Comparison of ENCODE assay signal across 33 cellular contexts in genomic region chrX:13780868-13781427, GRCh38. TPM values are rescaled to one million over a fixed set of nuclear protein-coding genes. Genes with fewer than 3 reads are reported as not detected.
DNase-seq lines count a peak whose midpoint lies in the region; ATAC-seq and TF ChIP-seq lines count a peak whose summit lies in the region.
"Had no signal": no experiment of that assay in that cellular context is flagged by ENCODE, and none has a peak within 500 bp of the region (broad histone marks: within the 10 kb centered on the region; RNA-seq: fewer than 3 reads in every experiment).

No MANE protein-coding gene starts in this region.

- H4K20me1 ChIP-seq in SK-N-SH (ENCODE audit: insufficient read depth), result no peaks in the 10 kb centered on the region

- H2BK120ac ChIP-seq in mesendoderm (ENCODE audit: low read depth, low read length), result no peak overlapping the region

- H3K36me3 ChIP-seq in HUES48 (ENCODE audit: control insufficient read depth, insufficient read depth, low read length) (peaks cover 78% of the 10 kb centered on the region), mesendoderm (ENCODE audit: control insufficient read depth, insufficient read depth, low read length) (no peaks in the 10 kb centered on the region), uterus (no peaks in the 10 kb centered on the region), SK-N-SH (replicated peaks in 1 of 2; ENCODE audit: control insufficient read depth in 1 of 2, insufficient read depth in 2 of 2, low read length in 1 of 2) (peaks cover under 1 to 8% of the 10 kb centered on the region in 2 experiments)
- H3K36me3 ChIP-seq: MG63, Peyer's patch, sigmoid colon, transverse colon had no signal

- H3K36me3 Mint-ChIP-seq in brain, result peaks cover 90% of the 10 kb centered on the region
- H3K36me3 Mint-ChIP-seq in stimulated activated effector memory CD8-positive, alpha-beta T cell treated with anti-CD3 and anti-CD28 coated beads, Interleukin-12 subunit alpha, Interleukin-12 subunit beta, amount 100 ng/mL, for 72 hours, result peaks cover under 1% of the 10 kb centered on the region
- H3K36me3 Mint-ChIP-seq: activated naive CD8-positive, alpha-beta T cell treated with anti-CD3 and anti-CD28 coated beads for 36 hours had no signal

- H3K4me1 ChIP-seq in HUES48 (ENCODE audit: control insufficient read depth, insufficient read depth, low read length), result peaks cover 5% of the 10 kb centered on the region; the same call in 1 of the 2 replicates
- peaks cover 5% of the 10 kb centered on the region for H3K4me1 ChIP-seq in mesendoderm (ENCODE audit: control insufficient read depth, low read depth, low read length)
- no peaks in the 10 kb centered on the region for H3K4me1 ChIP-seq in uterus
- H3K4me1 ChIP-seq in SK-N-SH (ENCODE audit: control insufficient read depth in 1 of 2, insufficient read depth in 2 of 2, low read depth in 1 of 2, low read length in 1 of 2), result peaks cover 0 to 1% of the 10 kb centered on the region in 2 experiments; a peak in 1 of 4 replicates
- H3K4me1 ChIP-seq: Peyer's patch, psoas muscle, sigmoid colon, transverse colon had no signal

- CTCF ChIA-PET in SK-N-SH (lab: Yijun Ruan, JAX), result interaction anchor here (0.8 kb wide), 1 partner anchor 274 kb away, joined by 3 read pairs; no protein-coding TSS in a partner anchor

- H3K9me3 ChIP-seq in HUES48 (ENCODE audit: control insufficient read depth, insufficient read depth, low read length), result no peaks in the 10 kb centered on the region
- H3K9me3 ChIP-seq in uterus, result no peaks in the 10 kb centered on the region
- no peaks in the 10 kb centered on the region for H3K9me3 ChIP-seq in SK-N-SH
- H3K9me3 ChIP-seq: BLaER1 treated with 17β-estradiol and CSF1 and Interleukin-3, amounts not matched to agents 10 nM and 100 nM; gastroesophageal sphincter; MG63; Peyer's patch; psoas muscle; sigmoid colon; transverse colon had no signal

- no peak for TF ChIP-seq POLR2A in uterus (IDR thresholded peaks at IDR 0.05)

- WGBS in mesendoderm (ENCODE audit: extremely low coverage, insufficient coverage, low lambda C conversion rate), result no CpG with 5 or more reads among the region's 7 CpGs
- 78% methylated on average over 7 of the region's 7 CpGs for whole genome bisulfite sequencing in SK-N-SH (ENCODE audit: low lambda C conversion rate)

- H3K4me2 ChIP-seq in mesendoderm (ENCODE audit: low read length) (no peak overlapping the region), SK-N-SH (no peak overlapping the region)
- H3K4me2 ChIP-seq: hepatocyte, KMS-11 had no signal

- H3K56ac ChIP-seq in mesendoderm (ENCODE audit: low read length), result peak overlapping the region; percentile 44

- H3K4me1 Mint-ChIP-seq in brain, result peaks cover 32% of the 10 kb centered on the region
- H3K4me1 Mint-ChIP-seq in stimulated activated effector memory CD8-positive, alpha-beta T cell treated with anti-CD3 and anti-CD28 coated beads, Interleukin-12 subunit alpha, Interleukin-12 subunit beta, amount 100 ng/mL, for 72 hours, result no peaks in the 10 kb centered on the region

- TF ChIP-seq CTCF in brain (conservative IDR thresholded peaks at IDR 0.05) (no peak), uterus (IDR thresholded peaks at IDR 0.05) (no peak), SK-N-SH (IDR thresholded peaks at IDR 0.05) (no peak)

- H3K27me3 ChIP-seq in HUES48 (ENCODE audit: control insufficient read depth, insufficient read depth, low read length) (no peaks in the 10 kb centered on the region), mesendoderm (ENCODE audit: insufficient read depth, low read length, poor library complexity) (no peaks in the 10 kb centered on the region), uterus (no peaks in the 10 kb centered on the region), SK-N-SH (ENCODE audit: insufficient read depth) (peaks cover 19% of the 10 kb centered on the region; the same call in 1 of the 2 replicates)
- H3K27me3 ChIP-seq: gastroesophageal sphincter, hepatocyte, MG63, Peyer's patch, sigmoid colon, transverse colon had no signal

- no peak for TF ChIP-seq RAD21 in SK-N-SH (IDR thresholded peaks at IDR 0.05; ENCODE audit: low read length)

- no peak overlapping the region for H3K4me3 Mint-ChIP-seq in brain
- H3K4me3 Mint-ChIP-seq in stimulated activated effector memory CD8-positive, alpha-beta T cell treated with anti-CD3 and anti-CD28 coated beads, Interleukin-12 subunit alpha, Interleukin-12 subunit beta, amount 100 ng/mL, for 72 hours, result no peak overlapping the region
- H3K4me3 Mint-ChIP-seq: activated naive CD8-positive, alpha-beta T cell treated with anti-CD3 and anti-CD28 coated beads for 36 hours; activated T-cell treated with anti-CD3 and anti-CD28 coated beads, Interleukin-2, amount 50 U/mL, for 24 hours; HFFc6 had no signal

- TF ChIP-seq EP300 in SK-N-SH (IDR thresholded peaks at IDR 0.05; ENCODE audit: borderline replicate concordance in 1 of 2, low read depth in 1 of 2, low read length in 1 of 2), result no peak

- H2BK5ac ChIP-seq in mesendoderm (ENCODE audit: low read length), result peak overlapping the region; percentile 51

- no peaks in the 10 kb centered on the region for H3F3A ChIP-seq in SK-N-SH (replicated peaks; ENCODE audit: insufficient read depth)

- H4K5ac ChIP-seq in mesendoderm (ENCODE audit: low read length), result no peak overlapping the region

- no peaks in the 10 kb centered on the region for H3K9me3 Mint-ChIP-seq in brain
- no peaks in the 10 kb centered on the region for H3K9me3 Mint-ChIP-seq in stimulated activated effector memory CD8-positive, alpha-beta T cell treated with anti-CD3 and anti-CD28 coated beads, Interleukin-12 subunit alpha, Interleukin-12 subunit beta, amount 100 ng/mL, for 72 hours
- H3K9me3 Mint-ChIP-seq: activated naive CD8-positive, alpha-beta T cell treated with anti-CD3 and anti-CD28 coated beads for 36 hours; activated T-cell treated with anti-CD3 and anti-CD28 coated beads, Interleukin-2, amount 50 U/mL, for 24 hours; HFFc6 had no signal

- no peak overlapping the region for H2BK15ac ChIP-seq in mesendoderm (replicated peaks; ENCODE audit: low read depth)

- peaks cover 3% of the 10 kb centered on the region for H3K27me3 Mint-ChIP-seq in brain
- H3K27me3 Mint-ChIP-seq: activated naive CD8-positive, alpha-beta T cell treated with anti-CD3 and anti-CD28 coated beads for 36 hours had no signal

- DNase-seq in mesendoderm (no peak), uterus (no peak), SK-N-SH (no peak)
- no peak for DNase-seq in stimulated activated effector memory CD8-positive, alpha-beta T cell treated with anti-CD3 and anti-CD28 coated beads, Interleukin-12 subunit alpha, Interleukin-12 subunit beta, amount 100 ng/mL, for 72 hours (ENCODE audit: low spot score in 2 of 2)
- DNase-seq: activated CD4-positive, alpha-beta T cell treated with anti-CD3 and anti-CD28 coated beads for 48 hours; activated gamma-delta T cell; activated naive CD8-positive, alpha-beta T cell treated with anti-CD3 and anti-CD28 coated beads for 36 hours; activated T-cell treated with anti-CD3 and anti-CD28 coated beads, Interleukin-2, amount 50 U/mL, for 24 hours; aorta; central memory CD4-positive, alpha-beta T cell; COR-L47; HFFc6; left cardiac atrium; MG63; NCI-H1105; NCI-H187; NCI-H2171; NCI-H82; Peyer's patch; psoas muscle; SHP77 treated with DMSO at 0.1 percent for 48 hours; sigmoid colon; stimulated activated CD4-positive, alpha-beta T cell treated with anti-CD3 and anti-CD28 coated beads, Interleukin-12 subunit alpha, Interleukin-12 subunit beta, amount 100 ng/mL, for 4 hours; stimulated activated CD4-positive, alpha-beta T cell treated with anti-CD3 and anti-CD28 coated beads, Interleukin-2, amount 100 ng/mL, for 48 hours; transverse colon had no signal

- peak overlapping the region in 4 of 5 experiments; percentile 42 to 89 (median 56) for H3K27ac Mint-ChIP-seq in brain
- peak overlapping the region; percentile 79 for H3K27ac Mint-ChIP-seq in stimulated activated effector memory CD8-positive, alpha-beta T cell treated with anti-CD3 and anti-CD28 coated beads, Interleukin-12 subunit alpha, Interleukin-12 subunit beta, amount 100 ng/mL, for 72 hours
- H3K27ac Mint-ChIP-seq: activated naive CD8-positive, alpha-beta T cell treated with anti-CD3 and anti-CD28 coated beads for 36 hours; activated T-cell treated with anti-CD3 and anti-CD28 coated beads, Interleukin-2, amount 50 U/mL, for 24 hours; HFFc6 had no signal

- no peaks in the 10 kb centered on the region for H3K79me1 ChIP-seq in mesendoderm (ENCODE audit: low read length)

- H3K9ac ChIP-seq in HUES48 (ENCODE audit: low read depth, low read length), result no peak overlapping the region
- no peak overlapping the region for H3K9ac ChIP-seq in mesendoderm (ENCODE audit: low read length)
- no peak overlapping the region for H3K9ac ChIP-seq in SK-N-SH
- H3K9ac ChIP-seq: BLaER1 treated with 17β-estradiol and CSF1 and Interleukin-3, amounts not matched to agents 10 nM and 100 nM; KMS-11 had no signal

- no peak overlapping the region for H2AFZ ChIP-seq in SK-N-SH (ENCODE audit: low read depth)
- H2AFZ ChIP-seq: hepatocyte had no signal

- peak overlapping the region; percentile 77 for H3K18ac ChIP-seq in mesendoderm (ENCODE audit: low read length)

- ATAC-seq in stimulated activated effector memory CD8-positive, alpha-beta T cell treated with anti-CD3 and anti-CD28 coated beads, Interleukin-12 subunit alpha, Interleukin-12 subunit beta, amount 100 ng/mL, for 72 hours, result no peak
- no peak for ATAC-seq in HG02884 (IDR thresholded peaks at IDR 0.05; ENCODE audit: unreplicated experiment)
- ATAC-seq: gastroesophageal sphincter, left cardiac atrium, psoas muscle had no signal

- H3K23ac ChIP-seq in mesendoderm (ENCODE audit: low read length), result no peak overlapping the region

- H3K4ac ChIP-seq in mesendoderm (ENCODE audit: low read depth, low read length), result no peak overlapping the region

- H3K79me2 ChIP-seq in mesendoderm (ENCODE audit: control insufficient read depth, insufficient read depth, low read length) (no peaks in the 10 kb centered on the region), SK-N-SH (ENCODE audit: insufficient read depth) (no peaks in the 10 kb centered on the region)
- H3K79me2 ChIP-seq: hepatocyte had no signal

- no peak overlapping the region for H2AK5ac ChIP-seq in mesendoderm (ENCODE audit: low read length)

- H3K4me3 ChIP-seq in HUES48 (ENCODE audit: low read depth, low read length) (no peak overlapping the region), mesendoderm (ENCODE audit: low read length) (no peak overlapping the region), uterus (no peak overlapping the region), SK-N-SH (ENCODE audit: low read depth in 2 of 2, low read length in 1 of 2) (no peak overlapping the region)
- H3K4me3 ChIP-seq: BLaER1 treated with 17β-estradiol and CSF1 and Interleukin-3, amounts not matched to agents 10 nM and 100 nM; gastroesophageal sphincter; hepatocyte; lung; MG63; Peyer's patch; psoas muscle; sigmoid colon; transverse colon had no signal

- no peaks in the 10 kb centered on the region for H3K9me2 ChIP-seq in SK-N-SH

- intact Hi-C loops in uterus (cut with DNase I; ENCODE audit: low total_unique reads), result no loop called here

- H4K8ac ChIP-seq in mesendoderm (ENCODE audit: low read depth, low read length), result no peak overlapping the region

- H3K27ac ChIP-seq in HUES48 (ENCODE audit: low read depth, low read length) (peak overlapping the region; percentile 30), mesendoderm (ENCODE audit: low read depth, low read length) (peak overlapping the region; percentile 75), uterus (no peak overlapping the region), SK-N-SH (ENCODE audit: low read depth in 2 of 2, low read length in 1 of 2) (no peak overlapping the region)
- H3K27ac ChIP-seq: BLaER1 treated with 17β-estradiol and CSF1 and Interleukin-3, amounts not matched to agents 10 nM and 100 nM; gastroesophageal sphincter; hepatocyte; KMS-11; Peyer's patch; psoas muscle; sigmoid colon; transverse colon had no signal

- POLR2A ChIA-PET in SK-N-SH (lab: Yijun Ruan, JAX), result no interaction called here

RNA-seq across cellular contexts. Expression of gene GPM6B, which starts 35.9 kb away (rescaled TPM):
- polyA plus RNA-seq in brain (ENCODE audit: insufficient read depth, low read depth, low replicate concordance) (228 TPM), SK-N-SH (2012; rRNA removed) (0.71 and 1.2 TPM in 2 replicates)
- polyA plus RNA-seq in mesendoderm (2013, experiment 1 of 2), result 38.1 TPM
- 37.4 TPM for polyA plus RNA-seq in mesendoderm (2013, experiment 2 of 2)
- total RNA-seq in uterus, result 10 to 100 TPM in 1 of 4 donors, 1 to 10 TPM in 2, under 1 TPM in 1; 0.59 to 44.1 (median 4.3) TPM
- polyA plus RNA-seq in SK-N-SH (2012; cell fraction: cytosol; rRNA removed), result 0.73 and 2.3 TPM in 2 replicates
- 0.16 and 0.68 TPM in 2 replicates for polyA plus RNA-seq in SK-N-SH (2012; cell fraction: nucleus; rRNA removed)
- total RNA-seq: activated naive CD8-positive, alpha-beta T cell treated with anti-CD3 and anti-CD28 coated beads for 36 hours; HFFc6 had no signal

RNA-seq across cellular contexts. Expression of gene OFD1, which starts 46.4 kb away (rescaled TPM):
- polyA plus RNA-seq in brain (ENCODE audit: insufficient read depth, low read depth, low replicate concordance), result 6.7 TPM
- polyA plus RNA-seq in mesendoderm (2013, experiment 1 of 2), result 21.3 TPM
- polyA plus RNA-seq in mesendoderm (2013, experiment 2 of 2), result 21.7 TPM
- 100 to 1,000 TPM in 1 of 4 donors, 10 to 100 TPM in 3; 24.1 to 172 (median 49.7) TPM for total RNA-seq in uterus
- polyA plus RNA-seq in SK-N-SH (2012; rRNA removed), result 13.4 and 16.5 TPM in 2 replicates
- 8.3 and 9.3 TPM in 2 replicates for polyA plus RNA-seq in SK-N-SH (2012; cell fraction: cytosol; rRNA removed)
- 71.4 and 113 TPM in 2 replicates for polyA plus RNA-seq in SK-N-SH (2012; cell fraction: nucleus; rRNA removed)

RNA-seq across cellular contexts. Expression of gene TRAPPC2, which starts 46.5 kb away (rescaled TPM):
- 6.6 TPM for polyA plus RNA-seq in brain (ENCODE audit: insufficient read depth, low read depth, low replicate concordance)
- polyA plus RNA-seq in mesendoderm (2013, experiment 1 of 2), result 5.9 TPM
- 5.5 TPM for polyA plus RNA-seq in mesendoderm (2013, experiment 2 of 2)
- 10 to 100 TPM in 3 of 4 donors, 1 to 10 TPM in 1; 5.6 to 48.0 (median 22.8) TPM for total RNA-seq in uterus
- 10.4 and 12.5 TPM in 2 replicates for polyA plus RNA-seq in SK-N-SH (2012; rRNA removed)
- polyA plus RNA-seq in SK-N-SH (2012; cell fraction: cytosol; rRNA removed), result 11.0 and 12.0 TPM in 2 replicates
- 14.3 and 22.0 TPM in 2 replicates for polyA plus RNA-seq in SK-N-SH (2012; cell fraction: nucleus; rRNA removed)

Comparison
In these comparisons a context has a peak if more than half of its experiments do, and no peak if none do; other contexts are left out.
1. H3K27ac ChIP-seq: peak in HUES48 (single experiment) and mesendoderm (single experiment); none in uterus (0 of 2) and SK-N-SH (0 of 2).
2. RNA of gene GPM6B, which starts 35.9 kb away (polyA plus RNA-seq): 228 TPM in brain (single experiment); 0.16 to 2.3 TPM in SK-N-SH; every median in the first group is over 10 times any median in the second.